Comparison of ENCODE assay signal across 8 cellular contexts in genomic region chr5:58459860-58460726, GRCh38. TPM values are rescaled to one million over a fixed set of nuclear protein-coding genes. Genes with fewer than 3 reads are reported as not detected.
DNase-seq lines count a peak whose midpoint lies in the region; ATAC-seq, FAIRE-seq and TF ChIP-seq lines count a peak whose summit lies in the region.

TSS of gene PLK2 (minus strand) at chr5:58460086. CDS start at chr5:58459959, 127 bp downstream.

- peak within 1 kb of the TSS; percentile 96 to 100 for H3K27ac ChIP-seq in A549
- H3K27ac ChIP-seq in dorsolateral prefrontal cortex = peak within 1 kb of the TSS; percentile 57 to 98 (median 93)

- TF ChIP-seq EP300 in A549 (IDR thresholded peaks at IDR 0.05) = no peak

- peak; percentile 81 to 86 for ATAC-seq in A549
- peak; percentile 46 for ATAC-seq in GM18508 (IDR thresholded peaks at IDR 0.05; ENCODE audit: insufficient read depth, unreplicated experiment)
- ATAC-seq in HG02973 (IDR thresholded peaks at IDR 0.05; ENCODE audit: unreplicated experiment) = peak; percentile 76

- no peaks in the 10 kb centered on the region for H3K9me3 ChIP-seq in A549

- WGBS in A549 (ENCODE audit: missing lambda C conversion rate) = 0% methylated on average over 13 of the region's 99 CpGs
- 0% methylated on average over 28 to 39 of the region's 99 CpGs for WGBS in lower leg skin, 2 donors

- CTCF ChIA-PET in A549 (lab: Yijun Ruan, JAX) = interaction anchor here (0.7 to 10.0 kb wide), 52 partner anchors 10 to 1556 kb away, joined by 3 to 149 read pairs (median 4); no protein-coding TSS in a partner anchor

- peak; percentile 100 for TF ChIP-seq POLR2A in A549 (IDR thresholded peaks at IDR 0.05; ENCODE audit: low read length)
- TF ChIP-seq POLR2A in lower leg skin (IDR thresholded peaks at IDR 0.05) = peak in 1 of 2 donors; percentile 93

- peak; percentile 74 to 96 for DNase-seq in A549 (ENCODE audit: low read depth in 1 of 2, low spot score in 1 of 2)
- peak; percentile 65 to 86 for DNase-seq in NCI-H446 (lab: John Stamatoyannopoulos, UW)
- peak; percentile 83 to 87 for DNase-seq in activated CD4-positive, alpha-beta T cell treated with anti-CD3 and anti-CD28 coated beads, Interleukin-2, amount 50 U/mL, for 48 hours
- peak; percentile 80 to 98 (median 97) for DNase-seq in dorsolateral prefrontal cortex
- peak; percentile 94 to 99 for DNase-seq in lower leg skin (ENCODE audit: low spot score in 2 of 2)
- DNase-seq in stimulated activated CD4-positive, alpha-beta T cell treated with anti-CD3 and anti-CD28 coated beads, Interleukin-4, amount 100 ng/mL, for 4 hours = peak; percentile 89 to 92

- POLR2A ChIA-PET in A549 (lab: Yijun Ruan, JAX) = interaction anchor here (0.6 to 4.6 kb wide), 30 partner anchors 9 to 1162 kb away, joined by 3 to 58 read pairs (median 5); no protein-coding TSS in a partner anchor

- TF ChIP-seq CTCF in A549 (IDR thresholded peaks at IDR 0.05) (no peak), dorsolateral prefrontal cortex (IDR thresholded peaks at IDR 0.05 in 54 of 56, conservative IDR thresholded peaks at IDR 0.05 in 2 of 56; ENCODE audit: low read depth in 1 of 56, partially characterized antibody in 56 of 56) (peak in 19 of 56 donors; percentile 6 to 60 (median 31)), lower leg skin (IDR thresholded peaks at IDR 0.05) (no peak)

- no peak for FAIRE-seq in A549 (lab: Jason Lieb, UNC)

- H3K4me2 ChIP-seq in A549 = peak within 1 kb of the TSS; percentile 67

- no peaks in the 10 kb centered on the region for H3K27me3 ChIP-seq in dorsolateral prefrontal cortex

- H3K4me3 ChIP-seq in A549 = peak within 1 kb of the TSS; percentile 91
- H3K4me3 ChIP-seq in dorsolateral prefrontal cortex = peak within 1 kb of the TSS; percentile 54 to 98 (median 86)
- H3K4me3 ChIP-seq in lower leg skin (ENCODE audit: low read depth, poor library complexity, severe bottlenecking) = peak within 1 kb of the TSS; percentile 82

- TF ChIP-seq RAD21 in A549 (conservative IDR thresholded peaks at IDR 0.05 in 1 of 2, IDR thresholded peaks at IDR 0.05 in 1 of 2) = 0 out of 5 replicates have a peak, but pooled peaks of 1 of the 2 experiments have one; percentile 23

- H3K4me1 ChIP-seq in A549 = peaks cover 24% of the 10 kb centered on the region

- intact Hi-C loops in dorsolateral prefrontal cortex (cut with DNase I) (loop anchor here (1.0 to 10.0 kb wide), 10 partner anchors 303 to 1555 kb away; partner anchors contain the start of gene SETD9 (in 1 of the 2)), lower leg skin (cut with DNase I; ENCODE audit: low total_unique reads) (loop anchor here (5.0 kb wide), 3 partner anchors 573 to 1558 kb away; no protein-coding TSS in a partner anchor)

TF ChIP-seq in A549, 52 proteins besides CTCF, POLR2A, EP300 and RAD21 (continues in another document):
- TF ChIP-seq EHMT2 (IDR thresholded peaks at IDR 0.05; ENCODE audit: low read depth) (no peak), ZNF302 (CRISPR knock-in tag; IDR thresholded peaks at IDR 0.05) (no peak), HOXB5 (CRISPR knock-in tag; IDR thresholded peaks at IDR 0.05) (no peak), CBX2 (IDR thresholded peaks at IDR 0.05; ENCODE audit: borderline replicate concordance, low read depth) (no peak), RFX5 (IDR thresholded peaks at IDR 0.05) (0 out of 2 replicates have a peak, but pooled peaks have one; percentile 46), POLR2AphosphoS2 (conservative IDR thresholded peaks at IDR 0.05; ENCODE audit: low read length) (no peak), MAFK (IDR thresholded peaks at IDR 0.05; ENCODE audit: partially characterized antibody) (no peak), NR3C1 (IDR thresholded peaks at IDR 0.05) (no peak), KDM1A (IDR thresholded peaks at IDR 0.05; ENCODE audit: low read depth) (no peak), HOXA7 (CRISPR knock-in tag; IDR thresholded peaks at IDR 0.05) (peak; percentile 71; the same call in 1 of the 2 replicates), JUNB (IDR thresholded peaks at IDR 0.05) (no peak), HMGXB4 (CRISPR knock-in tag; IDR thresholded peaks at IDR 0.05; ENCODE audit: borderline replicate concordance) (peak; percentile 85; the same call in 1 of the 2 replicates), HES2 (IDR thresholded peaks at IDR 0.05) (no peak), PHF8 (IDR thresholded peaks at IDR 0.05; ENCODE audit: borderline replicate concordance, low read depth) (peak; percentile 76), HEYL (CRISPR knock-in tag; IDR thresholded peaks at IDR 0.05) (no peak), CEBPB (IDR thresholded peaks at IDR 0.05) (0 out of 4 replicates have a peak, but pooled peaks of 1 of the 2 experiments have one; percentile 16), FOSL2 (IDR thresholded peaks at IDR 0.05) (no peak), FOSL2 (CRISPR knock-in tag; IDR thresholded peaks at IDR 0.05) (no peak), BHLHE40 (IDR thresholded peaks at IDR 0.05; ENCODE audit: low read depth, low read length) (no peak), REST (IDR thresholded peaks at IDR 0.05) (peak; percentile 42; the same call in 1 of the 2 replicates), FOXS1 (CRISPR knock-in tag; IDR thresholded peaks at IDR 0.05) (no peak), BCL3 (IDR thresholded peaks at IDR 0.05) (peak; percentile 99), RCOR1 (IDR thresholded peaks at IDR 0.05; ENCODE audit: low read depth, low read length) (no peak), ZC3H11A (IDR thresholded peaks at IDR 0.05) (no peak), GATA3 (IDR thresholded peaks at IDR 0.05; ENCODE audit: borderline replicate concordance) (peak; percentile 38; the same call in 1 of the 2 replicates), HDAC2 (IDR thresholded peaks at IDR 0.05) (no peak), TFCP2L1 (CRISPR knock-in tag; IDR thresholded peaks at IDR 0.05) (peak; percentile 95), HOXB13 (CRISPR knock-in tag; IDR thresholded peaks at IDR 0.05; ENCODE audit: low read depth) (no peak; the same call in 1 of the 2 replicates)

RNA-seq across cellular contexts. Expression of gene PLK2, which starts in this region (rescaled TPM):
- polyA plus RNA-seq in A549 (2011; rRNA removed) (168 and 217 TPM in 2 replicates), A549 (2017; fragmentation: RNase III; extraction: RNeasy Plus Mini Kit Qiagen cat#74134 plus additional on column Dnase treatment) (230 to 257 TPM (median 240 TPM) in 3 replicates)
- 147 and 226 TPM in 2 replicates for polyA plus RNA-seq in A549 (2012; cell fraction: cytosol; rRNA removed)
- polyA plus RNA-seq in A549 (2012; cell fraction: nucleus; rRNA removed) = 345 and 402 TPM in 2 replicates
- polyA minus RNA-seq in A549 (2011; rRNA and poly(A)+ RNA removed) = 367 and 381 TPM in 2 replicates
- total RNA-seq in dorsolateral prefrontal cortex (100 to 1,000 TPM in 87 of 120 experiments, 10 to 100 TPM in 33; 28.8 to 210 (median 124) TPM), lower leg skin (100 to 1,000 TPM; 109 to 229 (median 153) TPM)

Comparison
In these comparisons a context has a peak if more than half of its experiments do, and no peak if none do; other contexts are left out.
1. Peak in every context shown above with its lines: DNase-seq, ATAC-seq, H3K4me3 ChIP-seq and H3K27ac ChIP-seq.